Comparison of ENCODE assay signal across 2 cellular contexts in genomic region chr11:112706863-112707262, GRCh38.
A peak's percentile ranks its signal among the peaks of the same experiment; 100 is the strongest.
TF ChIP-seq lines count a peak whose summit lies in the region.

No MANE protein-coding gene starts in this region.

TF ChIP-seq in HepG2, 621 proteins besides CTCF, POLR2A, EP300 and RAD21:
- no peak for TF ChIP-seq SNAPC4 (CRISPR knock-in tag; IDR thresholded peaks at IDR 0.05)
- TF ChIP-seq THAP7 (CRISPR knock-in tag; IDR thresholded peaks at IDR 0.05): no peak
- TF ChIP-seq CEBPB (IDR thresholded peaks at IDR 0.05; ENCODE audit: borderline replicate concordance, low read depth, low read length): peak; percentile 55; the same call in 1 of the 2 replicates
- no peak for TF ChIP-seq ZNF317 (CRISPR knock-in tag; IDR thresholded peaks at IDR 0.05)

TF ChIP-seq in K562, 482 proteins besides CTCF, POLR2A, EP300 and RAD21:
- no peak for TF ChIP-seq ZNF407 (IDR thresholded peaks at IDR 0.05; ENCODE audit: low read depth)
- TF ChIP-seq EZH2 (IDR thresholded peaks at IDR 0.05; ENCODE audit: borderline replicate concordance, low read depth, low read length): no peak
- no peak for TF ChIP-seq ARID3A (IDR thresholded peaks at IDR 0.05; ENCODE audit: borderline replicate concordance, low read depth, low read length)
- no peak for TF ChIP-seq CBX8 (IDR thresholded peaks at IDR 0.05; ENCODE audit: borderline replicate concordance, extremely low read depth, low read depth, low read length, poor library complexity, severe bottlenecking)
- no peak for TF ChIP-seq HDGF (IDR thresholded peaks at IDR 0.05)
- TF ChIP-seq CEBPG (CRISPR knock-in tag; IDR thresholded peaks at IDR 0.05): no peak
- peak in 1 of 2 experiments; percentile 41; a peak in 2 of 4 replicates for TF ChIP-seq CEBPG (tag; conservative IDR thresholded peaks at IDR 0.05 in 1 of 2, IDR thresholded peaks at IDR 0.05 in 1 of 2)
- TF ChIP-seq CEBPB (tag; IDR thresholded peaks at IDR 0.05): peak; percentile 59
- no peak for TF ChIP-seq ZNF3 (CRISPR knock-in tag; IDR thresholded peaks at IDR 0.05)
